ENCODE assay signal across 12 cellular contexts in genomic region chr9:37972346-37972745, GRCh38.
DNase-seq lines count a peak whose midpoint lies in the region; ATAC-seq and TF ChIP-seq lines count a peak whose summit lies in the region.
"Had no signal": no experiment of that assay in that cellular context is flagged by ENCODE, and none has a peak within 500 bp of the region (broad histone marks: within the 10 kb centered on the region; RNA-seq: fewer than 3 reads in every experiment).

No MANE protein-coding gene starts in this region.

- ATAC-seq in HG03139 (IDR thresholded peaks at IDR 0.05; ENCODE audit: unreplicated experiment): no peak

- peak; percentile 33 for TF ChIP-seq CTCF in cardiac muscle cell (IDR thresholded peaks at IDR 0.05; ENCODE audit: low read depth, low read length)
- TF ChIP-seq CTCF in foreskin fibroblast (IDR thresholded peaks at IDR 0.05; ENCODE audit: low read depth, low read length): peak; percentile 13

- intact Hi-C loops in cardiac septum (cut with DNase I): no loop called here
- intact Hi-C loops in CD4-positive, alpha-beta memory T cell (cut with micrococcal nuclease): no loop called here

- POLR2A ChIA-PET in CD4-positive, alpha-beta memory T cell (lab: Charles Lee; ENCODE audit: partially characterized antibody): no interaction called here

- DNase-seq in cardiac muscle cell (ENCODE audit: low read depth in 1 of 2, low spot score in 1 of 2) (peak in 1 of 2 donors; percentile 45), cardiac septum (ENCODE audit: low spot score) (no peak), amniotic epithelial cell (ENCODE audit: low read depth) (peak; percentile 89), foreskin fibroblast (peak in 1 of 2 donors; percentile 57), DMS53 treated with DMSO at 0.1 percent for 48 hours (lab: John Stamatoyannopoulos, UW; ENCODE audit: unreplicated experiment) (no peak), NCI-H82 (lab: John Stamatoyannopoulos, UW) (no peak)
- no peak for DNase-seq in CD4-positive, alpha-beta memory T cell
- DNase-seq: ACHN, NCI-H1417, NCI-H774 had no signal

- H3K27me3 Mint-ChIP-seq in CD4-positive, alpha-beta memory T cell: no peaks in the 10 kb centered on the region

- H3K9me3 ChIP-seq in cardiac muscle cell (ENCODE audit: low read depth): no peaks in the 10 kb centered on the region
- H3K9me3 ChIP-seq in CD4-positive, alpha-beta memory T cell (ENCODE audit: control insufficient read depth in 1 of 2, low read length in 2 of 2): no peaks in the 10 kb centered on the region
- H3K9me3 ChIP-seq: suprapubic skin had no signal

- H3K27me3 ChIP-seq in cardiac muscle cell: no peaks in the 10 kb centered on the region
- no peaks in the 10 kb centered on the region for H3K27me3 ChIP-seq in CD4-positive, alpha-beta memory T cell (ENCODE audit: insufficient read depth, low read length)
- H3K27me3 ChIP-seq: suprapubic skin had no signal

- peaks cover 4% of the 10 kb centered on the region for H3K36me3 ChIP-seq in cardiac muscle cell
- H3K36me3 ChIP-seq in CD4-positive, alpha-beta memory T cell (ENCODE audit: insufficient read depth, low read length): no peaks in the 10 kb centered on the region

- no peak overlapping the region for H3K27ac Mint-ChIP-seq in CD4-positive, alpha-beta memory T cell

- no peak overlapping the region for H3K27ac ChIP-seq in cardiac muscle cell
- no peak overlapping the region for H3K27ac ChIP-seq in CD4-positive, alpha-beta memory T cell (ENCODE audit: low read depth, low read length)
- H3K27ac ChIP-seq: suprapubic skin had no signal

- no peak overlapping the region for H3K4me3 ChIP-seq in cardiac muscle cell
- H3K4me3 ChIP-seq in foreskin fibroblast (ENCODE audit: low read depth in 1 of 2, low read length in 2 of 2): no peak overlapping the region
- H3K4me3 ChIP-seq in CD4-positive, alpha-beta memory T cell (ENCODE audit: low read length in 2 of 2): no peak overlapping the region
- H3K4me3 ChIP-seq: suprapubic skin had no signal

- H3K9me3 Mint-ChIP-seq in CD4-positive, alpha-beta memory T cell: no peaks in the 10 kb centered on the region

- no peaks in the 10 kb centered on the region for H3K4me1 Mint-ChIP-seq in CD4-positive, alpha-beta memory T cell

- no peak overlapping the region for H3K4me3 Mint-ChIP-seq in CD4-positive, alpha-beta memory T cell

- H3K36me3 Mint-ChIP-seq in CD4-positive, alpha-beta memory T cell: no peaks in the 10 kb centered on the region

- CTCF ChIA-PET in CD4-positive, alpha-beta memory T cell (lab: Charles Lee; ENCODE audit: partially characterized antibody): no interaction called here

- H3K4me1 ChIP-seq in cardiac muscle cell (ENCODE audit: low read depth): peaks cover 20% of the 10 kb centered on the region
- H3K4me1 ChIP-seq in CD4-positive, alpha-beta memory T cell (ENCODE audit: insufficient read depth, low read length): no peaks in the 10 kb centered on the region
